Comparison of ENCODE assay signal across 8 cellular contexts in the genomic region with DNA sequence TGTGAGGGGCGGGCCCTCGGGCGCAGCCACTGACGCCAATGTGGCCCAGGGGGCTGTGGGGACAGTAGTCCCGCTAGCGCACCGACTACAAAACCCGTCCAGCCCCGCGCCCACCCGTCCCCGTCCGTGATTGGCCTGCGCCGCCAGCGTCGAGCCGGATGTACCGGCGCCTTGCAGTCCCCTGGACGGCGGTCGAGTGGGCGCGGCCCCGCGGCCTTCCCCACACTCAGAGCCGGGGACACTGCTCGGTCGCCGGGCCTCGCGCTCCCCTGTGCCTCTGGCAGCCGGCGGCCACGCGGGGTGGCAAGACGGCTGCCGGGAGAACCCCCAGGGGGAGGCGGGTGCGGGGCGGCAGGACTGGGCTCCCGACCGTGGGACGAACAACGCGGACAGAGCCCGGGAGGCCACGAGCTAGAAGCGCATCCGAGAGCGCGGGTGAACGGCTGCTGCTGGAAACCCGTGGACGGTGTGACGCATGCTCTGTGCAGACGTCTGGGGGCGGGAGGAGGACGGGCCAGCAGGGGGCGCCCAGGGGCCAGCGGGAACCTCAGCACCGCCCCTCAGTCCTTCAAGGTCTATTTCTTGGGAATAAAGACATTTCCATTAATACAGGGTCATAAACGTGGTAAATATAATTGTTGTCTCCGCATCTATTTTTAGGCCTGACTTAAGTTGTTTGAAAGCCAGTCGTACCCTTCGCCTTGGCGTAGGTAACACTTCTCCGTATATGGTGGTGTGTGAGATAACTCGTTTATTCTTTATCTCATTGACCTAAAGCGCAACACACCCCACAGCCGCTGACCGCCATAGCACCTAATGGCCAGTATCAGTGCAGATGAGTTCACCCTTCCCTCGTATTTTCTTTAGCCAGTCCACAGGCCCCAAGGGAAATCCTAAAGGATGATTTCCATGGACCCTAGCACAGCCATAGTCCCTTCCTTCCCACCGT. TPM values are rescaled to one million over a fixed set of nuclear protein-coding genes. Genes with fewer than 3 reads are reported as not detected.
A peak's percentile ranks its signal among the peaks of the same experiment; 100 is the strongest.
DNase-seq lines count a peak whose midpoint lies in the region; TF ChIP-seq lines count a peak whose summit lies in the region.

No MANE protein-coding gene starts in this region.

- peak overlapping the region; percentile 93 for H3K27ac Mint-ChIP-seq in HFFc6
- H3K27ac Mint-ChIP-seq in activated naive CD4-positive, alpha-beta T cell treated with anti-CD3 and anti-CD28 coated beads, Interleukin-2, amount 10 ng/mL, durations not matched to agents 7 days and 5 days: peak overlapping the region; percentile 98

- WGBS in suprapubic skin: 2% methylated on average over 48 of the region's 75 CpGs

- TF ChIP-seq POLR2A in suprapubic skin (IDR thresholded peaks at IDR 0.05): peak; percentile 76 to 92

- peaks cover 17% of the 10 kb centered on the region for H3K4me1 ChIP-seq in SJSA1 (replicated peaks)
- peaks cover 75% of the 10 kb centered on the region for H3K4me1 ChIP-seq in suprapubic skin

- peaks cover 40% of the 10 kb centered on the region for H3K4me1 Mint-ChIP-seq in HFFc6 (ENCODE audit: low read depth)
- H3K4me1 Mint-ChIP-seq in activated naive CD4-positive, alpha-beta T cell treated with anti-CD3 and anti-CD28 coated beads, Interleukin-2, amount 10 ng/mL, durations not matched to agents 7 days and 5 days: peaks cover 57% of the 10 kb centered on the region

- H3K27ac ChIP-seq in SJSA1: peak overlapping the region; percentile 100
- H3K27ac ChIP-seq in suprapubic skin: peak overlapping the region; percentile 99

- CTCF ChIA-PET in activated naive CD4-positive, alpha-beta T cell treated with anti-CD3 and anti-CD28 coated beads, Interleukin-2, amount 10 ng/mL, durations not matched to agents 7 days and 5 days (lab: Charles Lee): interaction anchor here (0.9 to 2.1 kb wide), 3 partner anchors 26 to 52 kb away, joined by 3 to 6 read pairs (median 6); no protein-coding TSS in a partner anchor

- H3K9me3 Mint-ChIP-seq in HFFc6: no peaks in the 10 kb centered on the region
- H3K9me3 Mint-ChIP-seq in activated naive CD4-positive, alpha-beta T cell treated with anti-CD3 and anti-CD28 coated beads, Interleukin-2, amount 10 ng/mL, durations not matched to agents 7 days and 5 days: no peaks in the 10 kb centered on the region

- peak; percentile 94 for TF ChIP-seq CTCF in GM10266 (IDR thresholded peaks at IDR 0.05; ENCODE audit: control insufficient read depth, insufficient read depth, low read depth, missing control alignments)
- peak; percentile 99 for TF ChIP-seq CTCF in HFFc6 (IDR thresholded peaks at IDR 0.05)
- TF ChIP-seq CTCF in suprapubic skin (IDR thresholded peaks at IDR 0.05): peak; percentile 86 to 94

- TF ChIP-seq EP300 in suprapubic skin (IDR thresholded peaks at IDR 0.05): no peak

- DNase-seq in GM10266 (ENCODE audit: extremely low spot score) (peak; percentile 90), HFFc6 (peak; percentile 94), MV-4-11 (lab: John Stamatoyannopoulos, UW) (peak; percentile 96), SJSA1 (ENCODE audit: low read depth in 1 of 2, low spot score in 2 of 2) (peak; percentile 96 to 98), germinal center (ENCODE audit: low spot score) (peak; percentile 98), nucleus accumbens (lab: John Stamatoyannopoulos, UW) (peak; percentile 86 to 100 (median 98)), suprapubic skin (ENCODE audit: low spot score in 2 of 2) (peak; percentile 99)
- DNase-seq in activated naive CD4-positive, alpha-beta T cell treated with anti-CD3 and anti-CD28 coated beads, Interleukin-2, amount 10 ng/mL, durations not matched to agents 7 days and 5 days: peak; percentile 98

- H3K36me3 Mint-ChIP-seq in HFFc6 (ENCODE audit: low read depth): no peaks in the 10 kb centered on the region
- no peaks in the 10 kb centered on the region for H3K36me3 Mint-ChIP-seq in activated naive CD4-positive, alpha-beta T cell treated with anti-CD3 and anti-CD28 coated beads, Interleukin-2, amount 10 ng/mL, durations not matched to agents 7 days and 5 days

- H3K9me3 ChIP-seq in SJSA1 (replicated peaks) (no peaks in the 10 kb centered on the region), suprapubic skin (no peaks in the 10 kb centered on the region)

- H3K27me3 ChIP-seq in SJSA1 (replicated peaks): no peaks in the 10 kb centered on the region
- H3K27me3 ChIP-seq in suprapubic skin: no peaks in the 10 kb centered on the region

- H3K4me3 ChIP-seq in SJSA1 (peak overlapping the region; percentile 63), suprapubic skin (peak overlapping the region; percentile 98)

- H3K4me3 Mint-ChIP-seq in HFFc6: peak overlapping the region; percentile 95
- H3K4me3 Mint-ChIP-seq in activated naive CD4-positive, alpha-beta T cell treated with anti-CD3 and anti-CD28 coated beads, Interleukin-2, amount 10 ng/mL, durations not matched to agents 7 days and 5 days: peak overlapping the region; percentile 84

- H3K36me3 ChIP-seq in SJSA1 (peaks cover 4% of the 10 kb centered on the region), suprapubic skin (no peaks in the 10 kb centered on the region)

- no peaks in the 10 kb centered on the region; the same call in none of the 2 replicates for H3K27me3 Mint-ChIP-seq in HFFc6 (ENCODE audit: insufficient read depth)
- peaks cover 12% of the 10 kb centered on the region for H3K27me3 Mint-ChIP-seq in activated naive CD4-positive, alpha-beta T cell treated with anti-CD3 and anti-CD28 coated beads, Interleukin-2, amount 10 ng/mL, durations not matched to agents 7 days and 5 days

RNA-seq across cellular contexts. Expression of gene BICD2, which starts 0.6 kb away (rescaled TPM):
- 10 to 100 TPM; 32.4 to 38.6 (median 36.1) TPM for total RNA-seq in HFFc6 (2021; fragmentation: NEBNext Ultra II Directional; extraction: Animal tissue kit (Norgen Biotek cat#: 25700))
- total RNA-seq in SJSA1 (2014; rRNA removed; shearing (Covaris generic)): 60.1 and 67.4 TPM in 2 replicates
- 100 to 1,000 TPM; 135 to 201 (median 153) TPM for total RNA-seq in suprapubic skin

Comparison
In these comparisons a context has a peak if more than half of its experiments do, and no peak if none do; other contexts are left out.
1. Peak in every context shown above with its lines: DNase-seq, H3K4me3 ChIP-seq and H3K27ac ChIP-seq.